7 cellular contexts compared by ENCODE assay signal in genomic region chr4:128517096-128517738, GRCh38.
A peak's percentile ranks its signal among the peaks of the same experiment; 100 is the strongest.
DNase-seq lines count a peak whose midpoint lies in the region; ATAC-seq, FAIRE-seq and TF ChIP-seq lines count a peak whose summit lies in the region.

No MANE protein-coding gene starts in this region.

- peaks cover 5% of the 10 kb centered on the region; the same call in 1 of the 3 replicates for H3K36me3 Mint-ChIP-seq in GM23338 (ENCODE audit: low read depth)

- 0 out of 2 replicates have a peak overlapping the region, but pooled peaks have one; percentile 41 for H3K4me2 ChIP-seq in GM23338

- no peaks in the 10 kb centered on the region for H3K27me3 ChIP-seq in GM23338 (ENCODE audit: insufficient read depth)
- no peaks in the 10 kb centered on the region for H3K27me3 ChIP-seq in thyroid gland

- H4K20me1 ChIP-seq in GM23338 (replicated peaks; ENCODE audit: insufficient read depth): no peaks in the 10 kb centered on the region

- H3K4me3 ChIP-seq in GM23338 (no peak overlapping the region), thyroid gland (replicated peaks in 1 of 3) (no peak overlapping the region)

- H3K79me2 ChIP-seq in GM23338 (replicated peaks; ENCODE audit: insufficient read depth): no peaks in the 10 kb centered on the region

- no peak overlapping the region for H2AFZ ChIP-seq in GM23338

- no peak for FAIRE-seq in RCC 7860 (lab: Jason Lieb, UNC)

- peaks cover 21% of the 10 kb centered on the region for H3K9me2 ChIP-seq in GM23338 (ENCODE audit: insufficient read depth)

- no peak overlapping the region for H3K4me3 Mint-ChIP-seq in GM23338

- peak overlapping the region; percentile 71 for H3K27ac Mint-ChIP-seq in GM23338

- WGBS in thyroid gland, 2 donors: 76 to 81% methylated on average over 4 of the region's 4 CpGs

- no peak overlapping the region for H3K27ac ChIP-seq in GM23338 (ENCODE audit: low read depth)
- H3K27ac ChIP-seq in thyroid gland: peak overlapping the region in 2 of 3 donors; percentile 11 to 25

- H3F3A ChIP-seq in GM23338 (replicated peaks; ENCODE audit: low read depth): no peaks in the 10 kb centered on the region

- DNase-seq in GM23338 (ENCODE audit: low spot score) (no peak), RCC 7860 (ENCODE audit: low spot score) (peak; percentile 9), fibroblast of gingiva (ENCODE audit: low read depth) (peak; percentile 87), thyroid gland (no peak), NCI-H345 treated with DMSO at 0.1 percent for 48 hours (lab: John Stamatoyannopoulos, UW; ENCODE audit: unreplicated experiment) (no peak), nucleus accumbens (lab: John Stamatoyannopoulos, UW) (no peak), occipital lobe (lab: John Stamatoyannopoulos, UW) (no peak)

- peaks cover 5% of the 10 kb centered on the region for H3K27me3 Mint-ChIP-seq in GM23338 (ENCODE audit: insufficient read depth, low read depth, poor library complexity)

- H3K4me1 ChIP-seq in GM23338 (ENCODE audit: insufficient read depth) (peaks cover 31% of the 10 kb centered on the region), thyroid gland (peaks cover 8 to 20% of the 10 kb centered on the region in 2 donors)

- ATAC-seq in GM23338: no peak

- TF ChIP-seq CTCF in GM23338 (conservative IDR thresholded peaks at IDR 0.05; ENCODE audit: low read depth in 2 of 2) (no peak), thyroid gland (IDR thresholded peaks at IDR 0.05) (no peak)

- no peak for TF ChIP-seq POLR2A in thyroid gland (IDR thresholded peaks at IDR 0.05)

- intact Hi-C loops in thyroid gland (cut with DNase I): no loop called here

- H3K9me3 Mint-ChIP-seq in GM23338: no peaks in the 10 kb centered on the region; the same call in 2 of the 3 replicates

- H3K36me3 ChIP-seq in GM23338 (ENCODE audit: insufficient read depth) (no peaks in the 10 kb centered on the region), thyroid gland (no peaks in the 10 kb centered on the region)

- H3K4me1 Mint-ChIP-seq in GM23338: peaks cover 30% of the 10 kb centered on the region

- no peaks in the 10 kb centered on the region for H3K9me3 ChIP-seq in thyroid gland

TF ChIP-seq in GM23338, 12 proteins besides CTCF, POLR2A, EP300 and RAD21:
- TF ChIP-seq JUNB (IDR thresholded peaks at IDR 0.05; ENCODE audit: unreplicated experiment) (no peak), STAT1 (IDR thresholded peaks at IDR 0.05; ENCODE audit: unreplicated experiment) (no peak), NANOG (IDR thresholded peaks at IDR 0.05; ENCODE audit: borderline replicate concordance) (no peak), EZH2phosphoT487 (IDR thresholded peaks at IDR 0.05; ENCODE audit: unreplicated experiment) (no peak), REST (IDR thresholded peaks at IDR 0.05; ENCODE audit: unreplicated experiment) (no peak), CREB1 (CRISPR knock-in tag; IDR thresholded peaks at IDR 0.05; ENCODE audit: low read depth) (no peak), POLR2AphosphoS5 (IDR thresholded peaks at IDR 0.05; ENCODE audit: low read depth) (no peak), EZH2 (IDR thresholded peaks at IDR 0.05; ENCODE audit: low read depth, unreplicated experiment) (no peak), ETS1 (IDR thresholded peaks at IDR 0.05) (no peak), ZNF114 (CRISPR knock-in tag; IDR thresholded peaks at IDR 0.05) (no peak), ZNF331 (CRISPR knock-in tag; IDR thresholded peaks at IDR 0.05; ENCODE audit: low read depth) (no peak)
- TF ChIP-seq, protein P1, sequence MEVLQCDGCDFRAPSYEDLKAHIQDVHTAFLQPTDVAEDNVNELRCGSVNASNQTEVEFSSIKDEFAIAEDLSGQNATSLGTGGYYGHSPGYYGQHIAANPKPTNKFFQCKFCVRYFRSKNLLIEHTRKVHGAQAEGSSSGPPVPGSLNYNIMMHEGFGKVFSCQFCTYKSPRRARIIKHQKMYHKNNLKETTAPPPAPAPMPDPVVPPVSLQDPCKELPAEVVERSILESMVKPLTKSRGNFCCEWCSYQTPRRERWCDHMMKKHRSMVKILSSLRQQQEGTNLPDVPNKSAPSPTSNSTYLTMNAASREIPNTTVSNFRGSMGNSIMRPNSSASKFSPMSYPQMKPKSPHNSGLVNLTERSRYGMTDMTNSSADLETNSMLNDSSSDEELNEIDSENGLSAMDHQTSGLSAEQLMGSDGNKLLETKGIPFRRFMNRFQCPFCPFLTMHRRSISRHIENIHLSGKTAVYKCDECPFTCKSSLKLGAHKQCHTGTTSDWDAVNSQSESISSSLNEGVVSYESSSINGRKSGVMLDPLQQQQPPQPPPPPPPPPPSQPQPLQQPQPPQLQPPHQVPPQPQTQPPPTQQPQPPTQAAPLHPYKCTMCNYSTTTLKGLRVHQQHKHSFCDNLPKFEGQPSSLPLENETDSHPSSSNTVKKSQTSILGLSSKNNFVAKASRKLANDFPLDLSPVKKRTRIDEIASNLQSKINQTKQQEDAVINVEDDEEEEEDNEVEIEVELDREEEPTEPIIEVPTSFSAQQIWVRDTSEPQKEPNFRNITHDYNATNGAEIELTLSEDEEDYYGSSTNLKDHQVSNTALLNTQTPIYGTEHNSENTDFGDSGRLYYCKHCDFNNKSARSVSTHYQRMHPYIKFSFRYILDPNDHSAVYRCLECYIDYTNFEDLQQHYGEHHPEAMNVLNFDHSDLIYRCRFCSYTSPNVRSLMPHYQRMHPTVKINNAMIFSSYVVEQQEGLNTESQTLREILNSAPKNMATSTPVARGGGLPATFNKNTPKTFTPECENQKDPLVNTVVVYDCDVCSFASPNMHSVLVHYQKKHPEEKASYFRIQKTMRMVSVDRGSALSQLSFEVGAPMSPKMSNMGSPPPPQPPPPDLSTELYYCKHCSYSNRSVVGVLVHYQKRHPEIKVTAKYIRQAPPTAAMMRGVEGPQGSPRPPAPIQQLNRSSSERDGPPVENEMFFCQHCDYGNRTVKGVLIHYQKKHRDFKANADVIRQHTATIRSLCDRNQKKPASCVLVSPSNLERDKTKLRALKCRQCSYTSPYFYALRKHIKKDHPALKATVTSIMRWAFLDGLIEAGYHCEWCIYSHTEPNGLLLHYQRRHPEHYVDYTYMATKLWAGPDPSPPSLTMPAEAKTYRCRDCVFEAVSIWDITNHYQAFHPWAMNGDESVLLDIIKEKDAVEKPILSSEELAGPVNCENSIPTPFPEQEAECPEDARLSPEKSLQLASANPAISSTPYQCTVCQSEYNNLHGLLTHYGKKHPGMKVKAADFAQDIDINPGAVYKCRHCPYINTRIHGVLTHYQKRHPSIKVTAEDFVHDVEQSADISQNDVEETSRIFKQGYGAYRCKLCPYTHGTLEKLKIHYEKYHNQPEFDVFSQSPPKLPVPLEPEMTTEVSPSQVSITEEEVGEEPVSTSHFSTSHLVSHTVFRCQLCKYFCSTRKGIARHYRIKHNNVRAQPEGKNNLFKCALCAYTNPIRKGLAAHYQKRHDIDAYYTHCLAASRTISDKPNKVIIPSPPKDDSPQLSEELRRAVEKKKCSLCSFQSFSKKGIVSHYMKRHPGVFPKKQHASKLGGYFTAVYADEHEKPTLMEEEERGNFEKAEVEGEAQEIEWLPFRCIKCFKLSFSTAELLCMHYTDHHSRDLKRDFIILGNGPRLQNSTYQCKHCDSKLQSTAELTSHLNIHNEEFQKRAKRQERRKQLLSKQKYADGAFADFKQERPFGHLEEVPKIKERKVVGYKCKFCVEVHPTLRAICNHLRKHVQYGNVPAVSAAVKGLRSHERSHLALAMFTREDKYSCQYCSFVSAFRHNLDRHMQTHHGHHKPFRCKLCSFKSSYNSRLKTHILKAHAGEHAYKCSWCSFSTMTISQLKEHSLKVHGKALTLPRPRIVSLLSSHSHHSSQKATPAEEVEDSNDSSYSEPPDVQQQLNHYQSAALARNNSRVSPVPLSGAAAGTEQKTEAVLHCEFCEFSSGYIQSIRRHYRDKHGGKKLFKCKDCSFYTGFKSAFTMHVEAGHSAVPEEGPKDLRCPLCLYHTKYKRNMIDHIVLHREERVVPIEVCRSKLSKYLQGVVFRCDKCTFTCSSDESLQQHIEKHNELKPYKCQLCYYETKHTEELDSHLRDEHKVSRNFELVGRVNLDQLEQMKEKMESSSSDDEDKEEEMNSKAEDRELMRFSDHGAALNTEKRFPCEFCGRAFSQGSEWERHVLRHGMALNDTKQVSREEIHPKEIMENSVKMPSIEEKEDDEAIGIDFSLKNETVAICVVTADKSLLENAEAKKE (CRISPR knock-in tag; IDR thresholded peaks at IDR 0.05): no peak

Comparison
In these comparisons a context has a peak if more than half of its experiments do, and no peak if none do; other contexts are left out.
1. DNase-seq: peak in RCC 7860 (single experiment) and fibroblast of gingiva (single experiment); none in GM23338 (single experiment), thyroid gland (0 of 2), NCI-H345 treated with DMSO at 0.1 percent for 48 hours (single experiment), nucleus accumbens (0 of 56) and occipital lobe (single experiment).